ENCODE assay signal across 8 cellular contexts in genomic region chr12:92144045-92144630, GRCh38. TPM values are rescaled to one million over a fixed set of nuclear protein-coding genes. Genes with fewer than 3 reads are reported as not detected.
A peak's percentile ranks its signal among the peaks of the same experiment; 100 is the strongest.
DNase-seq lines count a peak whose midpoint lies in the region; ATAC-seq and TF ChIP-seq lines count a peak whose summit lies in the region.

No MANE protein-coding gene starts in this region.

- H3K9me3 ChIP-seq in breast epithelium (no peaks in the 10 kb centered on the region), smooth muscle cell (replicated peaks; ENCODE audit: low read depth) (no peaks in the 10 kb centered on the region)

- no peak overlapping the region for H2AFZ ChIP-seq in smooth muscle cell (ENCODE audit: low read depth)

- WGBS in smooth muscle cell (ENCODE audit: low lambda C conversion rate): 1% methylated on average over 14 of the region's 14 CpGs

- peak overlapping the region; percentile 89 for H3K4me2 ChIP-seq in smooth muscle cell

- H3K4me3 ChIP-seq in breast epithelium: peak overlapping the region; percentile 66 to 100 (median 95)
- peak overlapping the region; percentile 92 for H3K4me3 ChIP-seq in smooth muscle cell

- peaks cover 29% of the 10 kb centered on the region for H3F3A ChIP-seq in smooth muscle cell (ENCODE audit: low read depth)

- intact Hi-C loops in breast epithelium (cut with DNase I; ENCODE audit: low total_unique reads): no loop called here

- peaks cover 63% of the 10 kb centered on the region for H3K79me2 ChIP-seq in smooth muscle cell (ENCODE audit: low read depth)

- H3K27ac ChIP-seq in VCaP: peak overlapping the region; percentile 90
- H3K27ac ChIP-seq in breast epithelium: peak overlapping the region; percentile 96 to 99
- peak overlapping the region; percentile 91 for H3K27ac ChIP-seq in smooth muscle cell (ENCODE audit: low read depth)

- no peaks in the 10 kb centered on the region for H3K27me3 ChIP-seq in breast epithelium
- no peaks in the 10 kb centered on the region for H3K27me3 ChIP-seq in smooth muscle cell (ENCODE audit: low read depth)

- TF ChIP-seq POLR2A in breast epithelium (IDR thresholded peaks at IDR 0.05): no peak

- peak overlapping the region; percentile 96 for H3K9ac ChIP-seq in smooth muscle cell (ENCODE audit: low read depth)

- peaks cover 0 to 3% of the 10 kb centered on the region in 2 donors for H3K4me1 ChIP-seq in breast epithelium
- peaks cover 59% of the 10 kb centered on the region for H3K4me1 ChIP-seq in smooth muscle cell (ENCODE audit: low read depth)

- H3K36me3 ChIP-seq in breast epithelium (no peaks in the 10 kb centered on the region), smooth muscle cell (ENCODE audit: low read depth) (no peaks in the 10 kb centered on the region)

- H4K20me1 ChIP-seq in smooth muscle cell (ENCODE audit: low read depth): peaks cover 62% of the 10 kb centered on the region

- peak; percentile 63 for TF ChIP-seq CTCF in VCaP (conservative IDR thresholded peaks at IDR 0.05)
- peak; percentile 46 to 74 (median 66) for TF ChIP-seq CTCF in breast epithelium (IDR thresholded peaks at IDR 0.05)
- peak; percentile 52 for TF ChIP-seq CTCF in smooth muscle cell (IDR thresholded peaks at IDR 0.05; ENCODE audit: borderline replicate concordance, insufficient read depth, poor library complexity, severe bottlenecking)

- peak; percentile 76 for DNase-seq in GM03348 (ENCODE audit: low spot score)
- DNase-seq in NCI-H2171 treated with DMSO at 0.1 percent for 48 hours (lab: John Stamatoyannopoulos, UW): peak; percentile 66
- peak; percentile 56 to 58 for DNase-seq in breast epithelium (ENCODE audit: low spot score in 2 of 2)
- peak; percentile 36 for DNase-seq in iPS-NIHi11 (ENCODE audit: low spot score)
- DNase-seq in smooth muscle cell (lab: John Stamatoyannopoulos, UW; ENCODE audit: unreplicated experiment): peak; percentile 19

- ATAC-seq in HG02973 (IDR thresholded peaks at IDR 0.05; ENCODE audit: unreplicated experiment) (peak; percentile 22), GM18873 (IDR thresholded peaks at IDR 0.05; ENCODE audit: low FRiP score, unreplicated experiment) (no peak)

RNA-seq across cellular contexts. Expression of gene BTG1, which starts 1.5 kb away (rescaled TPM):
- total RNA-seq in breast epithelium (100 to 1,000 TPM in 1 of 3 donors, 10 to 100 TPM in 2; 83.9 to 106 (median 96.3) TPM), smooth muscle cell (37.6 and 42.1 TPM in 2 replicates)
- 70.4 and 108 TPM in 2 replicates for polyA plus RNA-seq in smooth muscle cell

Comparison
In these comparisons a context has a peak if more than half of its experiments do, and no peak if none do; other contexts are left out.
1. DNase-seq: peak in every context shown above with its lines; median percentile 76 in GM03348; 66 in NCI-H2171 treated with DMSO at 0.1 percent for 48 hours; 57 in breast epithelium; 36 in iPS-NIHi11; 19 in smooth muscle cell.